In the genomic region with DNA sequence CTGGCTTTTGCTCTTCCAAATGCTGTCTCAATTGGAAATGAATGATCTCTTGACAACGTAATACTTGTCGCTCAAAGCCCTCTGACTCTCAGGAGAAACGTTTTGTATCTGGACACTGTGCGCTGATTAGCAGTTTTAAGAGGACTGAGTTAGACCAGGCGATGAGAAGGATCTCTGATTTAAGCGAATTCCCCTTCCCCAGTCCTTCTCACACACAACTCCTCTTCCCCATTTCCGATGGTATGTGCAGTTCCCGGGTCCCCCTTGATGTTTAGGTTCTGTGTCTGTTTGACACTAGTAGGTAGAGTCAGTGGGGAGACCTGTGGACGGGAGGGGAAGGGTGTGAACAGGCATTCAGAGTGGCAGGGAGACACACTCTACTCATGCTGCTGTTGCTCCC, we compare ENCODE assay signal across 1 cellular context.
TF ChIP-seq lines count a peak whose summit lies in the region.

No MANE protein-coding gene starts in this region.

TF ChIP-seq in endothelial cell of umbilical vein, 7 proteins besides CTCF, POLR2A, EP300 and RAD21:
- TF ChIP-seq MYC (IDR thresholded peaks at IDR 0.05; ENCODE audit: low read depth, low read length) (no peak), POLR2AphosphoS5 (IDR thresholded peaks at IDR 0.05; ENCODE audit: insufficient read depth, low read depth, low read length) (no peak), FOS (IDR thresholded peaks at IDR 0.05; ENCODE audit: borderline replicate concordance, insufficient read depth, low read length) (no peak), EZH2 (IDR thresholded peaks at IDR 0.05; ENCODE audit: borderline replicate concordance, low read depth, low read length, severe bottlenecking) (no peak), GATA2 (IDR thresholded peaks at IDR 0.05; ENCODE audit: insufficient read depth, insufficient read length, low read depth, low read length) (no peak), JUN (IDR thresholded peaks at IDR 0.05; ENCODE audit: borderline replicate concordance, insufficient read depth, insufficient read length, low read depth) (no peak)
- TF ChIP-seq, protein P1, sequence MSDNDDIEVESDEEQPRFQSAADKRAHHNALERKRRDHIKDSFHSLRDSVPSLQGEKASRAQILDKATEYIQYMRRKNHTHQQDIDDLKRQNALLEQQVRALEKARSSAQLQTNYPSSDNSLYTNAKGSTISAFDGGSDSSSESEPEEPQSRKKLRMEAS (IDR thresholded peaks at IDR 0.05; ENCODE audit: insufficient read depth, insufficient read length), result no peak
